ENCODE assay signal across 34 cellular contexts in the genomic region with DNA sequence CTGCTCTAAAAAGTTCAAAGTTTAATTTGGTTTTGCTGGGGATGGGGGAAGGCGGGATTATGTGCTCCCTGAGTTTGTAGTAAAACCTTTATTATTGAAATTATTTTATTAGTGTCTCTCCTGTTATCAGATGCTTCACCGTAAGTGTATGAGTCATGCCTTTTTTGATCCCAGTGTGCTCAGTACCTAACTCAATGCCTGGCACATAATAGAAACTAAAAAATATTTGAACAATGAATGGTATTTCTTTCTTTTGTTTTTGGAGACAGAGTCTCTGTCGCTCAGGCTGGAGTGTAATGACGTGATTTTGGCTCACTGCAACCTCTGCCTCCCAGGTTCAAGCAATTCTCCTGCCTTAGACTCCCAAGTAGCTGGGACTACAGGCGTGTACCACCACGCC. TPM values are rescaled to one million over a fixed set of nuclear protein-coding genes. Genes with fewer than 3 reads are reported as not detected.
A peak's percentile ranks its signal among the peaks of the same experiment; 100 is the strongest.
DNase-seq lines count a peak whose midpoint lies in the region; ATAC-seq, FAIRE-seq and TF ChIP-seq lines count a peak whose summit lies in the region.
"Had no signal": no experiment of that assay in that cellular context is flagged by ENCODE, and none has a peak within 500 bp of the region (broad histone marks: within the 10 kb centered on the region; RNA-seq: fewer than 3 reads in every experiment).

No MANE protein-coding gene starts in this region.

- H3K9me3 ChIP-seq in SJSA1 (replicated peaks) (no peaks in the 10 kb centered on the region), mucosa of descending colon (no peaks in the 10 kb centered on the region)
- H3K9me3 ChIP-seq: BLaER1 treated with 17β-estradiol and CSF1 and Interleukin-3, amounts not matched to agents 10 nM and 100 nM; esophagus squamous epithelium; gastrocnemius medialis; ovary had no signal

- H3K4me1 ChIP-seq in SJSA1 (replicated peaks) = peaks cover 10% of the 10 kb centered on the region
- peaks cover under 1% of the 10 kb centered on the region for H3K4me1 ChIP-seq in mucosa of descending colon (ENCODE audit: low read depth)

- H3K4me1 Mint-ChIP-seq in effector memory CD8-positive, alpha-beta T cell (ENCODE audit: low read depth in 2 of 2) = peaks cover 0 to 7% of the 10 kb centered on the region in 2 donors

- H3K27me3 Mint-ChIP-seq in effector memory CD8-positive, alpha-beta T cell = no peaks in the 10 kb centered on the region
- H3K27me3 Mint-ChIP-seq: activated CD4-positive, alpha-beta T cell treated with anti-CD3 and anti-CD28 coated beads for 36 hours; activated naive CD8-positive, alpha-beta T cell treated with anti-CD3 and anti-CD28 coated beads for 36 hours; type B pancreatic cell had no signal

- peaks cover 77% of the 10 kb centered on the region for H3K36me3 ChIP-seq in SJSA1
- peaks cover 10% of the 10 kb centered on the region for H3K36me3 ChIP-seq in mucosa of descending colon (ENCODE audit: low read depth)
- H3K36me3 ChIP-seq: ovary had no signal

- H3K9me3 Mint-ChIP-seq in effector memory CD8-positive, alpha-beta T cell = no peaks in the 10 kb centered on the region
- H3K9me3 Mint-ChIP-seq: activated naive CD8-positive, alpha-beta T cell treated with anti-CD3 and anti-CD28 coated beads for 36 hours; endodermal cell; type B pancreatic cell had no signal

- peaks cover 80% of the 10 kb centered on the region for H3K36me3 Mint-ChIP-seq in effector memory CD8-positive, alpha-beta T cell (ENCODE audit: insufficient read depth)

- FAIRE-seq in HTR-8/SVneo (lab: Jason Lieb, UNC) = no peak

- H3K27ac Mint-ChIP-seq in effector memory CD8-positive, alpha-beta T cell = peak overlapping the region; percentile 13 to 26
- H3K27ac Mint-ChIP-seq: activated CD4-positive, alpha-beta T cell treated with anti-CD3 and anti-CD28 coated beads for 36 hours; activated naive CD8-positive, alpha-beta T cell treated with anti-CD3 and anti-CD28 coated beads for 36 hours; endodermal cell; type B pancreatic cell had no signal

- ATAC-seq in effector memory CD8-positive, alpha-beta T cell (replicated peaks) = no peak
- ATAC-seq in GM21786 (IDR thresholded peaks at IDR 0.05; ENCODE audit: unreplicated experiment) (no peak), GM18517 (IDR thresholded peaks at IDR 0.05; ENCODE audit: unreplicated experiment) (no peak), mucosa of descending colon (no peak)
- ATAC-seq: activated CD4-positive, alpha-beta T cell treated with anti-CD3 and anti-CD28 coated beads for 36 hours; gastrocnemius medialis had no signal

- DNase-seq in ELR (ENCODE audit: low read depth) (peak; percentile 31), SJSA1 (ENCODE audit: low read depth in 1 of 2, low spot score in 2 of 2) (peak in 1 of 2 experiments; percentile 53), lung microvascular endothelial cell (ENCODE audit: low read depth in 2 of 2) (peak; percentile 7 to 38), HTR-8/SVneo (ENCODE audit: insufficient read length, low spot score) (no peak), mucosa of descending colon (no peak)
- no peak for DNase-seq in effector memory CD8-positive, alpha-beta T cell
- DNase-seq: activated CD4-positive, alpha-beta T cell treated with anti-CD3 and anti-CD28 coated beads for 36 hours; activated gamma-delta T cell; activated naive CD8-positive, alpha-beta T cell treated with anti-CD3 and anti-CD28 coated beads for 36 hours; activated T-cell treated with anti-CD3 and anti-CD28 coated beads for 4 hours; aorta; COR-L47; endodermal cell; esophagus squamous epithelium; gastrocnemius medialis; GF-D8; kidney glomerular epithelial cell; NCI-H1436; NCI-H2081 treated with DMSO at 0.1 percent for 48 hours; NCI-H2227 treated with DMSO at 0.1 percent for 48 hours; NCI-H69; ovary; Right ventricle myocardium superior; stimulated activated CD4-positive, alpha-beta T cell treated with anti-CD3 and anti-CD28 coated beads, Interleukin-15, amount 100 ng/mL, for 24 hours; stimulated activated CD4-positive, alpha-beta T cell treated with anti-CD3 and anti-CD28 coated beads, Interleukin-4, amount 100 ng/mL, for 4 hours; substantia nigra; SW 1271 had no signal

- TF ChIP-seq CTCF in mucosa of descending colon (IDR thresholded peaks at IDR 0.05) = no peak

- H3K27me3 ChIP-seq in SJSA1 (replicated peaks) = no peaks in the 10 kb centered on the region
- H3K27me3 ChIP-seq: BLaER1 treated with 17β-estradiol and CSF1 and Interleukin-3, amounts not matched to agents 10 nM and 100 nM; esophagus squamous epithelium; gastrocnemius medialis; ovary had no signal

- intact Hi-C loops in mucosa of descending colon (cut with DNase I, micrococcal nuclease) = no loop called here

- H3K27ac ChIP-seq in SJSA1 = peak overlapping the region; percentile 33
- H3K27ac ChIP-seq: BLaER1 treated with 17β-estradiol and CSF1 and Interleukin-3, amounts not matched to agents 10 nM and 100 nM; esophagus squamous epithelium; gastrocnemius medialis; HL-60; ovary; PC-9 had no signal

- H3K4me3 ChIP-seq in SJSA1 (no peak overlapping the region), mucosa of descending colon (no peak overlapping the region)
- H3K4me3 ChIP-seq: BLaER1 treated with 17β-estradiol and CSF1 and Interleukin-3, amounts not matched to agents 10 nM and 100 nM; esophagus squamous epithelium; gastrocnemius medialis; lung; ovary; PC-9 had no signal

- H3K4me3 Mint-ChIP-seq in effector memory CD8-positive, alpha-beta T cell = no peak overlapping the region
- H3K4me3 Mint-ChIP-seq: activated CD4-positive, alpha-beta T cell treated with anti-CD3 and anti-CD28 coated beads for 36 hours; activated naive CD8-positive, alpha-beta T cell treated with anti-CD3 and anti-CD28 coated beads for 36 hours; endodermal cell; type B pancreatic cell had no signal

RNA-seq across cellular contexts. Expression of a gene that starts 6.4 kb away (rescaled TPM):
- total RNA-seq in SJSA1 (2014; rRNA removed; shearing (Covaris generic)) = 132 and 160 TPM in 2 replicates
- total RNA-seq in lung microvascular endothelial cell = 45.2 and 63.2 TPM in 2 replicates
- total RNA-seq in mucosa of descending colon = 10 to 100 TPM; 53.2 to 91.1 (median 53.5) TPM

Comparison
In these comparisons a context has a peak if more than half of its experiments do, and no peak if none do; other contexts are left out.
1. DNase-seq: peak in ELR (single experiment) and lung microvascular endothelial cell (2 of 2); none in effector memory CD8-positive, alpha-beta T cell (0 of 3), HTR-8/SVneo (single experiment) and mucosa of descending colon (0 of 3).